In the genomic region with DNA sequence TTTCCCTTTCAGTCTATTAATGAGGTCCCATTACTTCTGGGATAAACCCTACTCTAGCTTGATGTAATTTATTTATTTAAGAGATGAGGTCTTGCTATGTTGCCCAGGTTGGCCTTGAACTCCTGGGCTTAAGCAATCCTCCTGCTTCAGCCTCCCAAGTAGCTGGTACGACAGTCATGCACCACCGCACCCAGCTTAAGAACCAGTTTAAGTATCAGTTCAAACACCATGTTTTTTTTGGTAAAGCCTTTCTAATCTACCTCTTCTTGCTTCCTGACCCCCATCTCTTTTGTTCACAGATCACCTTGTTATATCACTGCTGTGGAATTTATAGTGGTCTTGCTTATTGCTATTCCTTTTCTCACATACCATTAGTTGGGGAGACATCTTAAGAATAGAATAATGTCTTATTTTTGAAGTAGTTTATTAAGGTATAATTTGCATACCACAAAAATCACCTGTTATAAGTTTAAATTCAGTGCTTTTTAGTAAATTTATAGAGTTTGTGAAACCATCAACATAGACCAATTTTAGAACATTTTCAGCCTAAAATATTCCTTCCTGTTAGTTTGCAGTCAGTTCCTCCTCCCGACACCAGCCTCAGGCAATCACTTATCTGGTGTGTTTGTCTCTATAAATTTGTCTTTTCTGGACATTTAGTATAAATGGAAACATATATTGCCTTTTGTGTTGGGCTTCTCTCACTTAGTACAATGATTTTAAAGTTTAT, we compare ENCODE assay signal across 12 cellular contexts.
DNase-seq lines count a peak whose midpoint lies in the region; ATAC-seq, FAIRE-seq and TF ChIP-seq lines count a peak whose summit lies in the region.
"Had no signal": no experiment of that assay in that cellular context is flagged by ENCODE, and none has a peak within 500 bp of the region (broad histone marks: within the 10 kb centered on the region; RNA-seq: fewer than 3 reads in every experiment).

No MANE protein-coding gene starts in this region.

- no peak overlapping the region for H3K27ac ChIP-seq in pancreas

- H3K4me1 Mint-ChIP-seq in activated T-cell treated with anti-CD3 and anti-CD28 coated beads, Interleukin-2, amount 50 U/mL, for 4 hours (ENCODE audit: low read depth) = no peaks in the 10 kb centered on the region
- H3K4me1 Mint-ChIP-seq: brain, nephron progenitor cell had no signal

- ATAC-seq in GM18505 (IDR thresholded peaks at IDR 0.05; ENCODE audit: unreplicated experiment) (peak; percentile 10), GM21367 (IDR thresholded peaks at IDR 0.05; ENCODE audit: unreplicated experiment) (peak; percentile 18), HG02970 (IDR thresholded peaks at IDR 0.05; ENCODE audit: low FRiP score, unreplicated experiment) (peak; percentile 3), pancreas (no peak)
- ATAC-seq in activated T-cell treated with anti-CD3 and anti-CD28 coated beads, Interleukin-2, amount 50 U/mL, for 4 hours = no peak

- no peak for TF ChIP-seq POLR2A in GM18505 (IDR thresholded peaks at IDR 0.05; ENCODE audit: borderline replicate concordance, extremely low read depth, insufficient read depth, insufficient read length)

- H4K20me1 ChIP-seq in Loucy (ENCODE audit: insufficient read depth, low read length, poor library complexity, severe bottlenecking) = no peaks in the 10 kb centered on the region

- peak overlapping the region; percentile 21 for H3K4me2 ChIP-seq in Loucy (ENCODE audit: low read depth, low read length, poor library complexity, severe bottlenecking)

- TF ChIP-seq CTCF in Loucy (conservative IDR thresholded peaks at IDR 0.05; ENCODE audit: low read length) (no peak), pancreas (IDR thresholded peaks at IDR 0.05) (no peak)

- no peaks in the 10 kb centered on the region for H3K9me3 ChIP-seq in Loucy (ENCODE audit: insufficient read depth, low read depth, low read length)
- H3K9me3 ChIP-seq in pancreas = no peaks in the 10 kb centered on the region

- H3K9ac ChIP-seq in Loucy (ENCODE audit: low read depth, low read length, poor library complexity, severe bottlenecking) = no peak overlapping the region

- peaks cover 4% of the 10 kb centered on the region for H3K27me3 Mint-ChIP-seq in activated T-cell treated with anti-CD3 and anti-CD28 coated beads, Interleukin-2, amount 50 U/mL, for 4 hours (ENCODE audit: low read depth)

- H3K4me3 Mint-ChIP-seq in activated T-cell treated with anti-CD3 and anti-CD28 coated beads, Interleukin-2, amount 50 U/mL, for 4 hours = no peak overlapping the region
- H3K4me3 Mint-ChIP-seq: activated T-cell treated with anti-CD3 and anti-CD28 coated beads, Interleukin-2, amount 50 U/mL, for 24 hours; brain; nephron progenitor cell had no signal

- DNase-seq in COLO829 (ENCODE audit: low spot score) (no peak), dermis blood vessel endothelial cell (no peak), pancreas (no peak)
- DNase-seq in activated T-cell treated with anti-CD3 and anti-CD28 coated beads, Interleukin-2, amount 50 U/mL, for 4 hours = no peak
- DNase-seq: activated T-cell treated with anti-CD3 and anti-CD28 coated beads, Interleukin-2, amount 50 U/mL, for 24 hours; nephron progenitor cell; stimulated activated CD4-positive, alpha-beta T cell treated with anti-CD3 and anti-CD28 coated beads, Interleukin-4, amount 100 ng/mL, for 1 hour had no signal

- H3K4me1 ChIP-seq in Loucy (ENCODE audit: insufficient read depth, low read length, poor library complexity, severe bottlenecking) (peaks cover 14% of the 10 kb centered on the region), pancreas (no peaks in the 10 kb centered on the region)

- intact Hi-C loops in pancreas (cut with DNase I) = no loop called here

- peaks cover 3% of the 10 kb centered on the region for H3K9me3 Mint-ChIP-seq in activated T-cell treated with anti-CD3 and anti-CD28 coated beads, Interleukin-2, amount 50 U/mL, for 4 hours

- no peaks in the 10 kb centered on the region for H3F3A ChIP-seq in Loucy (ENCODE audit: low read depth)

- H3K36me3 Mint-ChIP-seq in activated T-cell treated with anti-CD3 and anti-CD28 coated beads, Interleukin-2, amount 50 U/mL, for 4 hours (ENCODE audit: insufficient read depth) = no peaks in the 10 kb centered on the region
- H3K36me3 Mint-ChIP-seq: brain had no signal

- H3K36me3 ChIP-seq in Loucy (ENCODE audit: insufficient read depth, low read length) (no peaks in the 10 kb centered on the region), pancreas (no peaks in the 10 kb centered on the region)

- 59 to 71% methylated on average over 3 of the region's 3 CpGs for WGBS in pancreas, 2 donors

- H3K27me3 ChIP-seq in Loucy (ENCODE audit: insufficient read depth, low read length, poor library complexity, severe bottlenecking) (no peaks in the 10 kb centered on the region), pancreas (no peaks in the 10 kb centered on the region)

- no peak for FAIRE-seq in pancreas (lab: Jason Lieb, UNC)

- H2AFZ ChIP-seq in Loucy (ENCODE audit: low read length) = peak overlapping the region; percentile 80

- H3K9me2 ChIP-seq in Loucy (replicated peaks; ENCODE audit: low read depth, low read length) = no peaks in the 10 kb centered on the region

- no peaks in the 10 kb centered on the region for H3K79me2 ChIP-seq in Loucy (ENCODE audit: insufficient read depth, low read length)

- H3K4me3 ChIP-seq in Loucy (ENCODE audit: low read length, poor library complexity, severe bottlenecking) (no peak overlapping the region), pancreas (no peak overlapping the region)

Comparison
In these comparisons a context has a peak if more than half of its experiments do, and no peak if none do; other contexts are left out.
1. ATAC-seq: peak in GM18505 (single experiment), GM21367 (single experiment) and HG02970 (single experiment); none in activated T-cell treated with anti-CD3 and anti-CD28 coated beads, Interleukin-2, amount 50 U/mL, for 4 hours (0 of 2) and pancreas (0 of 4).